23 cellular contexts compared by ENCODE assay signal in genomic region chr6:169869301-169869700, GRCh38.
"Had no signal": no experiment of that assay in that cellular context is flagged by ENCODE, and none has a peak within 500 bp of the region (broad histone marks: within the 10 kb centered on the region; RNA-seq: fewer than 3 reads in every experiment).

No MANE protein-coding gene starts in this region.

- ATAC-seq: activated T-helper 17 cell treated with anti-CD3 and anti-CD28 coated beads, Interleukin-2, amount 50 U/mL, for 72 hours had no signal

- H3K36me3 ChIP-seq: right atrium auricular region, transverse colon, uterus had no signal

- H3K4me1 ChIP-seq: parathyroid adenoma, right atrium auricular region, transverse colon, uterus had no signal

- H3K27ac Mint-ChIP-seq: activated B cell treated with CpG ODN at 0.5 μM for 24 hours; activated CD4-positive, alpha-beta T cell treated with anti-CD3 and anti-CD28 coated beads for 36 hours; activated naive CD4-positive, alpha-beta T cell treated with anti-CD3 and anti-CD28 coated beads, Interleukin-2, amount 50 U/mL, for 24 hours; activated naive CD8-positive, alpha-beta T cell treated with anti-CD3 and anti-CD28 coated beads, Interleukin-2, amount 50 U/mL, for 24 hours; activated T-helper 17 cell treated with anti-CD3 and anti-CD28 coated beads, Interleukin-2, amount 50 U/mL, for 72 hours; mesothelial cell of epicardium; T-helper 2 cell treated with Interferon-gamma antibody and Interleukin-4, amounts not matched to agents 5 μg/mL and 100 μg/mL, for 36 hours had no signal

- H3K4me1 Mint-ChIP-seq: activated B cell treated with CpG ODN at 0.5 μM for 24 hours; activated naive CD4-positive, alpha-beta T cell treated with anti-CD3 and anti-CD28 coated beads, Interleukin-2, amount 50 U/mL, for 24 hours; activated T-helper 17 cell treated with anti-CD3 and anti-CD28 coated beads, Interleukin-2, amount 50 U/mL, for 72 hours; mesothelial cell of epicardium; neural crest cell had no signal

- H3K27me3 ChIP-seq: right atrium auricular region, transverse colon, uterus had no signal

- H3K9me3 ChIP-seq: transverse colon, uterus had no signal

- H3K36me3 Mint-ChIP-seq: activated naive CD4-positive, alpha-beta T cell treated with anti-CD3 and anti-CD28 coated beads, Interleukin-2, amount 50 U/mL, for 24 hours; mesothelial cell of epicardium; naive thymus-derived CD8-positive, alpha-beta T cell had no signal

- DNase-seq: activated B cell treated with CpG ODN at 0.5 μM for 24 hours; activated CD4-positive, alpha-beta T cell treated with anti-CD3 and anti-CD28 coated beads for 36 hours; activated gamma-delta T cell treated with Interleukin-2 at 50 U/mL for 16 hours; activated naive CD8-positive, alpha-beta T cell treated with anti-CD3 and anti-CD28 coated beads, Interleukin-2, amount 50 U/mL, for 24 hours; activated T-cell treated with anti-CD3 and anti-CD28 coated beads, Interleukin-2, amount 50 U/mL, for 4 hours; amygdala; central memory CD4-positive, alpha-beta T cell; effector CD8-positive, alpha-beta T cell; glutamatergic neuron; left cardiac atrium; mammary epithelial cell; naive thymus-derived CD8-positive, alpha-beta T cell; stimulated activated naive CD4-positive, alpha-beta T cell treated with Interleukin-2 at 50 U/mL for 16 hours; T-helper 1 cell; transverse colon; uterus had no signal

- H3K27ac ChIP-seq: parathyroid adenoma, right atrium auricular region, transverse colon, uterus had no signal

- H3K27me3 Mint-ChIP-seq: activated B cell treated with CpG ODN at 0.5 μM for 24 hours; activated CD4-positive, alpha-beta T cell treated with anti-CD3 and anti-CD28 coated beads for 36 hours; activated naive CD4-positive, alpha-beta T cell treated with anti-CD3 and anti-CD28 coated beads, Interleukin-2, amount 50 U/mL, for 24 hours; activated naive CD8-positive, alpha-beta T cell treated with anti-CD3 and anti-CD28 coated beads, Interleukin-2, amount 50 U/mL, for 24 hours; activated T-helper 17 cell treated with anti-CD3 and anti-CD28 coated beads, Interleukin-2, amount 50 U/mL, for 72 hours had no signal

- H3K9me3 Mint-ChIP-seq: activated B cell treated with CpG ODN at 0.5 μM for 24 hours; activated naive CD4-positive, alpha-beta T cell treated with anti-CD3 and anti-CD28 coated beads, Interleukin-2, amount 50 U/mL, for 24 hours; activated naive CD8-positive, alpha-beta T cell treated with anti-CD3 and anti-CD28 coated beads, Interleukin-2, amount 50 U/mL, for 24 hours; activated T-cell treated with anti-CD3 and anti-CD28 coated beads, Interleukin-2, amount 50 U/mL, for 4 hours; activated T-helper 17 cell treated with anti-CD3 and anti-CD28 coated beads, Interleukin-2, amount 50 U/mL, for 72 hours; T-helper 2 cell treated with Interferon-gamma antibody and Interleukin-4, amounts not matched to agents 5 μg/mL and 100 μg/mL, for 36 hours had no signal

- H3K4me3 ChIP-seq: right atrium auricular region, transverse colon, uterus had no signal

- H3K4me3 Mint-ChIP-seq: activated B cell treated with CpG ODN at 0.5 μM for 24 hours; activated CD4-positive, alpha-beta T cell treated with anti-CD3 and anti-CD28 coated beads for 36 hours; activated naive CD4-positive, alpha-beta T cell treated with anti-CD3 and anti-CD28 coated beads, Interleukin-2, amount 50 U/mL, for 24 hours; activated naive CD8-positive, alpha-beta T cell treated with anti-CD3 and anti-CD28 coated beads, Interleukin-2, amount 50 U/mL, for 24 hours; activated T-cell treated with anti-CD3 and anti-CD28 coated beads, Interleukin-2, amount 50 U/mL, for 4 hours; activated T-helper 17 cell treated with anti-CD3 and anti-CD28 coated beads, Interleukin-2, amount 50 U/mL, for 72 hours; mesothelial cell of epicardium; neural crest cell; T-helper 2 cell treated with Interferon-gamma antibody and Interleukin-4, amounts not matched to agents 5 μg/mL and 100 μg/mL, for 36 hours had no signal
